Comparison of ENCODE assay signal across 11 cellular contexts in the genomic region with DNA sequence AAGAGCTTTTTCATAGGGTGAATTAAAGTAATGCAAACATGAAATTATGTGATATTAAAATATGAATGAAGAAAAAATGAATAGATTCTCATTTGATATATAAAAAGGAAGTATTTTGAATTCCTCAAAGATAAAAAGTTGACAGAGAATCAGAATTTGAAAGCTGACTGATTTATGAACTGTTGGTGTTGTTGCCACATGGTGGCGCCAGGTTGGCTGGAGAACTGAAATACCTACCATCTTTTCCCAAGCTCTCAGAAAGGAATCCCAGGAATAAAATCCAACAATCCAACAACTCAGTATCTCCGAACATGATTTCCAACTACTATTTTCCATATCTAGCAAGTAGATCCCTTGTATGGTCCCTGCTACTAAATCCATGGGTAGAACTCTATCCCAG. TPM values are rescaled to one million over a fixed set of nuclear protein-coding genes. Genes with fewer than 3 reads are reported as not detected.
DNase-seq lines count a peak whose midpoint lies in the region; FAIRE-seq and TF ChIP-seq lines count a peak whose summit lies in the region.
"Had no signal": no experiment of that assay in that cellular context is flagged by ENCODE, and none has a peak within 500 bp of the region (broad histone marks: within the 10 kb centered on the region; RNA-seq: fewer than 3 reads in every experiment).

No MANE protein-coding gene starts in this region.

- H2AK5ac ChIP-seq in mesenchymal stem cell (ENCODE audit: low read length, severe bottlenecking), result no peak overlapping the region

- H3K23ac ChIP-seq in mesenchymal stem cell (ENCODE audit: low read length in 2 of 2), result no peak overlapping the region

- H4K20me1 ChIP-seq in endothelial cell of umbilical vein (replicated peaks; ENCODE audit: control insufficient read depth, extremely low read depth, insufficient read depth, low read length), result no peaks in the 10 kb centered on the region

- DNase-seq in NCI-H1105 treated with DMSO at 0.1 percent for 48 hours (lab: John Stamatoyannopoulos, UW), result peak; percentile 6
- DNase-seq in NCI-H1105 (lab: John Stamatoyannopoulos, UW), result no peak
- peak; percentile 58 for DNase-seq in NCI-H345 (lab: John Stamatoyannopoulos, UW)
- peak; percentile 69 for DNase-seq in endothelial cell of umbilical vein (ENCODE audit: low read depth, low spot score)
- DNase-seq in renal cortical epithelial cell (ENCODE audit: low read depth), result peak; percentile 27
- DNase-seq in NCI-H146 (lab: John Stamatoyannopoulos, UW), result no peak
- no peak for DNase-seq in mesenchymal stem cell
- no peak for DNase-seq in RKO (ENCODE audit: low spot score)
- DNase-seq: activated effector memory CD4-positive, alpha-beta T cell treated with Interleukin-2 at 50 U/mL for 16 hours had no signal

- H2BK15ac ChIP-seq in mesenchymal stem cell (ENCODE audit: low read depth, poor library complexity, severe bottlenecking), result no peak overlapping the region

- no TSS peak for BruUV-seq in endothelial cell of umbilical vein (replicated peaks; lab: Mats Ljungman, UMichigan)

- no peak overlapping the region for H3K4ac ChIP-seq in mesenchymal stem cell (ENCODE audit: low read depth in 1 of 2, low read length in 2 of 2)

- H3K4me3 ChIP-seq in endothelial cell of umbilical vein (replicated peaks in 1 of 3; ENCODE audit: insufficient read depth in 1 of 3, low read depth in 1 of 3, low read length in 3 of 3) (no peak overlapping the region), mesenchymal stem cell (ENCODE audit: insufficient read depth in 1 of 2, low read depth in 1 of 2, low read length in 2 of 2) (no peak overlapping the region)
- H3K4me3 ChIP-seq: SJCRH30 had no signal

- H3K9me3 ChIP-seq in endothelial cell of umbilical vein (replicated peaks; ENCODE audit: control insufficient read depth, insufficient read depth, low read length), result no peaks in the 10 kb centered on the region
- H3K9me3 ChIP-seq in mesenchymal stem cell (ENCODE audit: control insufficient read depth, low read length), result no peaks in the 10 kb centered on the region
- H3K9me3 ChIP-seq: SJCRH30 had no signal

- peak; percentile 34 to 44 for TF ChIP-seq CTCF in endothelial cell of umbilical vein (IDR thresholded peaks at IDR 0.05; ENCODE audit: extremely low read depth in 1 of 2, insufficient read depth in 1 of 2, low read depth in 1 of 2, low read length in 2 of 2)

- intact Hi-C loops in endothelial cell of umbilical vein (cut with micrococcal nuclease), result loop anchor here (1.0 to 5.0 kb wide), 5 partner anchors 98 to 367 kb away; no protein-coding TSS in a partner anchor

- H3K9me1 ChIP-seq in endothelial cell of umbilical vein (replicated peaks; ENCODE audit: control insufficient read depth, extremely low read depth, insufficient read depth, low read length), result no peaks in the 10 kb centered on the region

- H3K14ac ChIP-seq in mesenchymal stem cell (ENCODE audit: low read length in 2 of 2), result no peak overlapping the region

- H3K18ac ChIP-seq in mesenchymal stem cell (ENCODE audit: low read depth in 1 of 2, low read length in 2 of 2), result no peak overlapping the region

- dilution Hi-C loops in endothelial cell of umbilical vein (cut with MboI; ENCODE audit: extremely low pct_ligation_motif_present, low sequenced_read_pairs), result no loop called here

- FAIRE-seq in endothelial cell of umbilical vein (lab: Jason Lieb, UNC), result peak; percentile 72

- H2BK120ac ChIP-seq in mesenchymal stem cell (ENCODE audit: low read depth, low read length), result no peak overlapping the region

- no peak overlapping the region for H3K27ac ChIP-seq in endothelial cell of umbilical vein (ENCODE audit: insufficient read depth, low read depth, low read length)
- no peak overlapping the region for H3K27ac ChIP-seq in mesenchymal stem cell (ENCODE audit: low read length, poor library complexity, severe bottlenecking)
- H3K27ac ChIP-seq: SJCRH30 had no signal

- H3K4me2 ChIP-seq in endothelial cell of umbilical vein (ENCODE audit: insufficient read depth, low read length), result no peak overlapping the region
- H3K4me2 ChIP-seq in mesenchymal stem cell (ENCODE audit: low read length, poor library complexity, severe bottlenecking), result no peak overlapping the region

- TF ChIP-seq POLR2A in endothelial cell of umbilical vein (IDR thresholded peaks at IDR 0.05; ENCODE audit: low read depth, low read length), result no peak

- no peak overlapping the region for H4K91ac ChIP-seq in mesenchymal stem cell (ENCODE audit: low read length)

- H3K9ac ChIP-seq in endothelial cell of umbilical vein (replicated peaks; ENCODE audit: extremely low read depth, insufficient read depth, low read length) (no peak overlapping the region), mesenchymal stem cell (ENCODE audit: low read length) (no peak overlapping the region)

- no peak overlapping the region for H2AFZ ChIP-seq in endothelial cell of umbilical vein (ENCODE audit: low read depth, low read length)
- no peak overlapping the region for H2AFZ ChIP-seq in mesenchymal stem cell (ENCODE audit: low read depth, low read length)

- no peak overlapping the region for H2BK5ac ChIP-seq in mesenchymal stem cell (ENCODE audit: low read depth, low read length, poor library complexity, severe bottlenecking)

- H3K79me1 ChIP-seq in mesenchymal stem cell (replicated peaks; ENCODE audit: low read length, poor library complexity, severe bottlenecking), result no peaks in the 10 kb centered on the region

- 21% methylated on average over 2 of the region's 2 CpGs for WGBS in mesenchymal stem cell

- H4K8ac ChIP-seq in mesenchymal stem cell (ENCODE audit: low read length), result no peak overlapping the region

- POLR2A ChIA-PET in endothelial cell of umbilical vein (lab: Charles Lee), result no interaction called here

- H3K4me1 ChIP-seq in endothelial cell of umbilical vein (ENCODE audit: control insufficient read depth, extremely low read depth, insufficient read depth, low read length) (peaks cover 33% of the 10 kb centered on the region), mesenchymal stem cell (ENCODE audit: control insufficient read depth, insufficient read depth, low read depth, low read length) (peaks cover 16% of the 10 kb centered on the region)
- H3K4me1 ChIP-seq: SJCRH30 had no signal

- H3K79me2 ChIP-seq in endothelial cell of umbilical vein (ENCODE audit: control insufficient read depth, insufficient read depth, low read length), result peaks cover 15% of the 10 kb centered on the region

- H3K27me3 ChIP-seq in endothelial cell of umbilical vein (ENCODE audit: control insufficient read depth in 2 of 2, insufficient read depth in 2 of 2, low read length in 2 of 2) (no peaks in the 10 kb centered on the region), mesenchymal stem cell (ENCODE audit: control insufficient read depth in 1 of 2, insufficient read depth in 1 of 2, low read length in 2 of 2) (peaks cover 37 to 62% of the 10 kb centered on the region in 2 experiments)
- H3K27me3 ChIP-seq: SJCRH30 had no signal

- no peaks in the 10 kb centered on the region for H3K36me3 ChIP-seq in endothelial cell of umbilical vein (ENCODE audit: control insufficient read depth in 2 of 2, extremely low read depth in 1 of 2, insufficient read depth in 2 of 2, low read length in 2 of 2)
- H3K36me3 ChIP-seq in mesenchymal stem cell (ENCODE audit: control insufficient read depth in 1 of 2, insufficient read depth in 2 of 2, low read depth in 1 of 2, low read length in 2 of 2), result no peaks in the 10 kb centered on the region
- H3K36me3 ChIP-seq: SJCRH30 had no signal

- CTCF ChIA-PET in endothelial cell of umbilical vein (lab: Charles Lee), result interaction anchor here (0.7 to 7.6 kb wide), 37 partner anchors 20 to 505 kb away, joined by 3 to 119 read pairs (median 5); a partner anchor contains a TSS

- H2BK12ac ChIP-seq in mesenchymal stem cell (ENCODE audit: low read length in 2 of 2), result no peak overlapping the region

TF ChIP-seq in endothelial cell of umbilical vein, 7 proteins besides CTCF, POLR2A, EP300 and RAD21:
- TF ChIP-seq EZH2 (IDR thresholded peaks at IDR 0.05; ENCODE audit: borderline replicate concordance, low read depth, low read length, severe bottlenecking) (no peak), MYC (IDR thresholded peaks at IDR 0.05; ENCODE audit: low read depth, low read length) (no peak), GATA2 (IDR thresholded peaks at IDR 0.05; ENCODE audit: insufficient read depth, insufficient read length, low read depth, low read length) (no peak), FOS (IDR thresholded peaks at IDR 0.05; ENCODE audit: borderline replicate concordance, insufficient read depth, low read length) (no peak), JUN (IDR thresholded peaks at IDR 0.05; ENCODE audit: borderline replicate concordance, insufficient read depth, insufficient read length, low read depth) (no peak), POLR2AphosphoS5 (IDR thresholded peaks at IDR 0.05; ENCODE audit: insufficient read depth, low read depth, low read length) (no peak)
- TF ChIP-seq, protein P1, sequence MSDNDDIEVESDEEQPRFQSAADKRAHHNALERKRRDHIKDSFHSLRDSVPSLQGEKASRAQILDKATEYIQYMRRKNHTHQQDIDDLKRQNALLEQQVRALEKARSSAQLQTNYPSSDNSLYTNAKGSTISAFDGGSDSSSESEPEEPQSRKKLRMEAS (IDR thresholded peaks at IDR 0.05; ENCODE audit: insufficient read depth, insufficient read length), result no peak

RNA-seq across cellular contexts. Expression of a gene that starts 3.1 kb away (rescaled TPM):
- total RNA-seq in endothelial cell of umbilical vein (8.9 and 11.9 TPM in 2 replicates), renal cortical epithelial cell (0.35 TPM in 1 of 2 replicates, not detected in the other)
- 4.7 and 6.7 TPM in 2 replicates for polyA plus RNA-seq in endothelial cell of umbilical vein
- polyA plus RNA-seq in endothelial cell of umbilical vein (2011; cell fraction: cytosol; rRNA removed), result 8.2 and 9.6 TPM in 2 replicates
- polyA plus RNA-seq in endothelial cell of umbilical vein (2011; cell fraction: nucleus; rRNA removed), result 11.1 and 15.7 TPM in 2 replicates
- 8.1 and 10.7 TPM in 2 replicates for polyA plus RNA-seq in endothelial cell of umbilical vein (2012)
- polyA minus RNA-seq in endothelial cell of umbilical vein, result 12.2 and 14.5 TPM in 2 replicates
- polyA minus RNA-seq in endothelial cell of umbilical vein (2011; cell fraction: cytosol; rRNA and poly(A)+ RNA removed), result not detected
- polyA minus RNA-seq in endothelial cell of umbilical vein (2011; cell fraction: nucleus; rRNA and poly(A)+ RNA removed), result 18.4 and 23.9 TPM in 2 replicates
- polyA plus RNA-seq in mesenchymal stem cell (2013, experiment 1 of 2), result not detected
- not detected for polyA plus RNA-seq in mesenchymal stem cell (2013, experiment 2 of 2)
- total RNA-seq: fibroblast of lung, SJCRH30 had no signal

Comparison
In these comparisons a context has a peak if more than half of its experiments do, and no peak if none do; other contexts are left out.
1. DNase-seq: peak in NCI-H1105 treated with DMSO at 0.1 percent for 48 hours (single experiment), NCI-H345 (single experiment), endothelial cell of umbilical vein (single experiment) and renal cortical epithelial cell (single experiment); none in NCI-H1105 (single experiment), NCI-H146 (single experiment), mesenchymal stem cell (single experiment) and RKO (single experiment).